In the genomic region with DNA sequence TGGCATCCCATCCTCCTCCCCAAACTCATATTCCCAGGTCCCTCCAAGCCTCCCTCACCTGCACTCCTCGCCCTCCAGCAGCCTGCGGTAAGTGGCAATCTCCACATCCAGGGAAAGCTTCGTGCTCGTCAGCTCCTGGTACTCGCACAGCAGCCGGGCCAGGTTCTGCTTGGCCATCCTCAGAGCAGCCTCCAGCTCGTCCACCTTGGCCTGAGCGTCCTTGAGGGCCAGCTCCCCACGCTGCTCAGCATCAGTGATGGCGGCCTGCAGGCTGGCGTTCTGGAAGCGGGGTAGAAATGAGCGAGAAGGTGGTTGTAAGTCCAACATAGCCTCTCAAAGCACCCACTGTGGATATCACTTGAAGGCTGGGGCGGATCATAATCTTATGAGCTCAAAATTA, we compare ENCODE assay signal across 1 cellular context.
TF ChIP-seq lines count a peak whose summit lies in the region.

No MANE protein-coding gene starts in this region.

TF ChIP-seq in IMR-90, 13 proteins besides CTCF, POLR2A, EP300 and RAD21 (continued from another document):
- TF ChIP-seq MAFK (IDR thresholded peaks at IDR 0.05; ENCODE audit: low read depth, low read length) (no peak), BHLHE40 (IDR thresholded peaks at IDR 0.05; ENCODE audit: low read depth, low read length) (no peak), MXI1 (IDR thresholded peaks at IDR 0.05; ENCODE audit: borderline replicate concordance, low read depth, low read length) (no peak), RCOR1 (IDR thresholded peaks at IDR 0.05; ENCODE audit: insufficient replicate concordance, low read length) (no peak), CEBPB (IDR thresholded peaks at IDR 0.05; ENCODE audit: low read depth, low read length) (no peak), FOS (IDR thresholded peaks at IDR 0.05; ENCODE audit: low read depth, low read length) (no peak), SMC3 (IDR thresholded peaks at IDR 0.05; ENCODE audit: low read depth, low read length) (no peak)
- TF ChIP-seq, protein P1, sequence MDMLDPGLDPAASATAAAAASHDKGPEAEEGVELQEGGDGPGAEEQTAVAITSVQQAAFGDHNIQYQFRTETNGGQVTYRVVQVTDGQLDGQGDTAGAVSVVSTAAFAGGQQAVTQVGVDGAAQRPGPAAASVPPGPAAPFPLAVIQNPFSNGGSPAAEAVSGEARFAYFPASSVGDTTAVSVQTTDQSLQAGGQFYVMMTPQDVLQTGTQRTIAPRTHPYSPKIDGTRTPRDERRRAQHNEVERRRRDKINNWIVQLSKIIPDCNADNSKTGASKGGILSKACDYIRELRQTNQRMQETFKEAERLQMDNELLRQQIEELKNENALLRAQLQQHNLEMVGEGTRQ (IDR thresholded peaks at IDR 0.05; ENCODE audit: low read depth, low read length), result no peak
